ENCODE assay signal across 11 cellular contexts in the genomic region with DNA sequence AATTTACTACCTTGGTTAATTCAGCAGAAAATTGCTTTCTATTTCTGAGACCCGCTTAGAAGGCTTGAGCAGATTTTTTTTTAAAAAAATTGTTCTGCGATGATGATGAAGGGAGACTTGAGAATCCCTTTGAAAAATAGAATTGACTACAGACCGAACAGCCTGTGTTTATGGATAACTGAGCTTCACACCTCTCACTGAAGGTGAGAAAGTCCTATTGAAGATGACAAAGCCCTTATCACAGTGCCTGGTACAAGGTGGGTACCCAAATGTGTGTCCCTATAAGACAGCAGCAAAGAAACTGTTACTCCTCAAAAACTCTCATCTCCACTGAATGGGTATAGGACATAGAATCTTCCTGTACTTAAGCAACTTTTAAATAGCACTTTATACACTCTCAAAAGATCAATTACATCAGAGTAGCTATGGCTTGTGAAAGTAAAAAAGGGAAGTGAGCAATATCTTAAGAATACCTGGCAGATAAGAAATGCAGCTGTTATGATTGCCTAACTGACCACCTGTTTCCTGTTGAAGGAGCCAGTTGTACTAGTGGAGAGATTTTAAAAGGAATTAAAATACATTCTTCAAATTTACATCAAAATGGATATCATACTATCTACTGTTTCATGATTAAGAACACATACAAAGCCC.
A peak's percentile ranks its signal among the peaks of the same experiment; 100 is the strongest.
DNase-seq lines count a peak whose midpoint lies in the region; ATAC-seq and TF ChIP-seq lines count a peak whose summit lies in the region.
"Had no signal": no experiment of that assay in that cellular context is flagged by ENCODE, and none has a peak within 500 bp of the region (broad histone marks: within the 10 kb centered on the region; RNA-seq: fewer than 3 reads in every experiment).

No MANE protein-coding gene starts in this region.

- peaks cover 3% of the 10 kb centered on the region for H3K27me3 Mint-ChIP-seq in activated CD4-positive, alpha-beta T cell treated with anti-CD3 and anti-CD28 coated beads for 36 hours
- H3K27me3 Mint-ChIP-seq: brain had no signal

- H3K36me3 ChIP-seq in PC-9 (ENCODE audit: low read depth), result no peaks in the 10 kb centered on the region
- H3K36me3 ChIP-seq: neutrophil had no signal

- H3K27ac ChIP-seq in PC-9, result no peak overlapping the region
- H3K27ac ChIP-seq: neutrophil had no signal

- CTCF ChIA-PET in PC-9 (lab: Charles Lee), result interaction anchor here (0.7 kb wide), 1 partner anchor 221 kb away, joined by 3 read pairs; no protein-coding TSS in a partner anchor
- CTCF ChIA-PET in activated CD4-positive, alpha-beta T cell treated with anti-CD3 and anti-CD28 coated beads for 36 hours (lab: Charles Lee), result no interaction called here

- H4K20me1 ChIP-seq in PC-9 (ENCODE audit: insufficient read depth), result no peaks in the 10 kb centered on the region

- no peak overlapping the region for H3K27ac Mint-ChIP-seq in activated CD4-positive, alpha-beta T cell treated with anti-CD3 and anti-CD28 coated beads for 36 hours

- intact Hi-C loops in PC-9 (cut with micrococcal nuclease; ENCODE audit: unreplicated experiment), result no loop called here
- intact Hi-C loops in activated CD4-positive, alpha-beta T cell treated with anti-CD3 and anti-CD28 coated beads for 36 hours (cut with DNase I, micrococcal nuclease), result no loop called here

- no peaks in the 10 kb centered on the region; the same call in 1 of the 2 replicates for H3K9me2 ChIP-seq in PC-9 (ENCODE audit: insufficient read depth)
- H3K9me2 ChIP-seq: SK-N-SH had no signal

- DNase-seq in PC-9, result peak in 1 of 2 experiments; percentile 37
- DNase-seq in pulmonary artery endothelial cell (ENCODE audit: low read depth, low spot score), result peak; percentile 70
- no peak for DNase-seq in stimulated activated naive CD4-positive, alpha-beta T cell (lab: John Stamatoyannopoulos, UW)
- DNase-seq in iPS-NIHi11 (ENCODE audit: low spot score), result no peak
- DNase-seq in activated CD4-positive, alpha-beta T cell treated with anti-CD3 and anti-CD28 coated beads, Interleukin-2, amount 50 U/mL, for 48 hours, result no peak
- no peak for DNase-seq in activated CD4-positive, alpha-beta T cell treated with anti-CD3 and anti-CD28 coated beads for 36 hours
- DNase-seq: SK-N-SH had no signal

- no peaks in the 10 kb centered on the region for H3K79me2 ChIP-seq in PC-9 (ENCODE audit: low read depth)

- BruUV-seq in PC-9 (replicated peaks; lab: Mats Ljungman, UMichigan), result no TSS peak

- peaks cover 10% of the 10 kb centered on the region for H3K9me3 Mint-ChIP-seq in activated CD4-positive, alpha-beta T cell treated with anti-CD3 and anti-CD28 coated beads for 36 hours (ENCODE audit: low read depth)

- POLR2A ChIA-PET in PC-9 (lab: Charles Lee; ENCODE audit: unreplicated experiment), result no interaction called here
- POLR2A ChIA-PET in activated CD4-positive, alpha-beta T cell treated with anti-CD3 and anti-CD28 coated beads for 36 hours (lab: Charles Lee), result no interaction called here

- 0 out of 2 replicates have a peak, but pooled peaks cover 6% of the 10 kb centered on the region for H3F3A ChIP-seq in PC-9 (ENCODE audit: insufficient read depth, low read depth)

- H3K4me2 ChIP-seq in PC-9, result no peak overlapping the region
- H3K4me2 ChIP-seq: SK-N-SH had no signal

- H3K36me3 Mint-ChIP-seq in activated CD4-positive, alpha-beta T cell treated with anti-CD3 and anti-CD28 coated beads for 36 hours (ENCODE audit: low read depth), result no peaks in the 10 kb centered on the region
- H3K36me3 Mint-ChIP-seq: brain had no signal

- peaks cover 8% of the 10 kb centered on the region; the same call in 1 of the 2 replicates for H3K4me1 ChIP-seq in PC-9 (replicated peaks; ENCODE audit: insufficient read depth)

- TF ChIP-seq CTCF in PC-9 (conservative IDR thresholded peaks at IDR 0.05), result no peak

- ATAC-seq in GM19397 (IDR thresholded peaks at IDR 0.05; ENCODE audit: unreplicated experiment) (peak; percentile 100), HG03097 (IDR thresholded peaks at IDR 0.05; ENCODE audit: low FRiP score, unreplicated experiment) (peak; percentile 100)
- ATAC-seq in activated CD4-positive, alpha-beta T cell treated with anti-CD3 and anti-CD28 coated beads for 36 hours, result no peak

- H3K27me3 ChIP-seq in PC-9 (ENCODE audit: insufficient read depth, low read depth), result no peaks in the 10 kb centered on the region
- H3K27me3 ChIP-seq: neutrophil had no signal

- H3K4me3 Mint-ChIP-seq in activated CD4-positive, alpha-beta T cell treated with anti-CD3 and anti-CD28 coated beads for 36 hours, result no peak overlapping the region
- H3K4me3 Mint-ChIP-seq: brain had no signal

- H2AFZ ChIP-seq in PC-9, result peak overlapping the region; percentile 52; the same call in 1 of the 2 replicates

- no peak overlapping the region for H3K4me3 ChIP-seq in PC-9

- H3K4me1 Mint-ChIP-seq in activated CD4-positive, alpha-beta T cell treated with anti-CD3 and anti-CD28 coated beads for 36 hours, result no peaks in the 10 kb centered on the region
- H3K4me1 Mint-ChIP-seq: brain had no signal

- H3K9me3 ChIP-seq in PC-9 (ENCODE audit: insufficient read depth, low read depth), result peaks cover 5% of the 10 kb centered on the region; the same call in 1 of the 2 replicates
- H3K9me3 ChIP-seq: SK-N-SH had no signal
